ENCODE assay signal across 21 cellular contexts in genomic region chr20:9949563-9949962, GRCh38.
DNase-seq lines count a peak whose midpoint lies in the region; ATAC-seq, FAIRE-seq and TF ChIP-seq lines count a peak whose summit lies in the region.
"Had no signal": no experiment of that assay in that cellular context is flagged by ENCODE, and none has a peak within 500 bp of the region (broad histone marks: within the 10 kb centered on the region; RNA-seq: fewer than 3 reads in every experiment).

No MANE protein-coding gene starts in this region.

- H3K27ac ChIP-seq in endothelial cell of umbilical vein (ENCODE audit: insufficient read depth, low read depth, low read length) = no peak overlapping the region
- H3K27ac ChIP-seq: 22Rv1, RWPE1 had no signal

- H3K36me3 ChIP-seq in endothelial cell of umbilical vein (ENCODE audit: control insufficient read depth in 2 of 2, extremely low read depth in 1 of 2, insufficient read depth in 2 of 2, low read length in 2 of 2) = no peaks in the 10 kb centered on the region
- H3K36me3 ChIP-seq: HAP-1 had no signal

- ATAC-seq in HG03460 (IDR thresholded peaks at IDR 0.05; ENCODE audit: unreplicated experiment) = no peak

- no peak overlapping the region for H3K4me3 ChIP-seq in endothelial cell of umbilical vein (replicated peaks in 1 of 3; ENCODE audit: insufficient read depth in 1 of 3, low read depth in 1 of 3, low read length in 3 of 3)
- H3K4me3 ChIP-seq: HAP-1 had no signal

- no peaks in the 10 kb centered on the region for H3K79me2 ChIP-seq in endothelial cell of umbilical vein (ENCODE audit: control insufficient read depth, insufficient read depth, low read length)

- intact Hi-C loops in endothelial cell of umbilical vein (cut with micrococcal nuclease) = no loop called here
- intact Hi-C loops in posterior cingulate gyrus (cut with DNase I) = no loop called here

- POLR2A ChIA-PET in endothelial cell of umbilical vein (lab: Charles Lee) = no interaction called here

- no peak for TF ChIP-seq CTCF in endothelial cell of umbilical vein (IDR thresholded peaks at IDR 0.05; ENCODE audit: extremely low read depth in 1 of 2, insufficient read depth in 1 of 2, low read depth in 1 of 2, low read length in 2 of 2)

- H3K4me2 ChIP-seq in endothelial cell of umbilical vein (ENCODE audit: insufficient read depth, low read length) = no peak overlapping the region

- no peak overlapping the region for H2AFZ ChIP-seq in endothelial cell of umbilical vein (ENCODE audit: low read depth, low read length)

- dilution Hi-C loops in endothelial cell of umbilical vein (cut with MboI; ENCODE audit: extremely low pct_ligation_motif_present, low sequenced_read_pairs) = no loop called here

- H3K4me1 ChIP-seq in endothelial cell of umbilical vein (ENCODE audit: control insufficient read depth, extremely low read depth, insufficient read depth, low read length) = no peaks in the 10 kb centered on the region
- H3K4me1 ChIP-seq: HAP-1 had no signal

- no peak for TF ChIP-seq POLR2A in endothelial cell of umbilical vein (IDR thresholded peaks at IDR 0.05; ENCODE audit: low read depth, low read length)

- BruUV-seq in endothelial cell of umbilical vein (replicated peaks; lab: Mats Ljungman, UMichigan) = no TSS peak

- CTCF ChIA-PET in endothelial cell of umbilical vein (lab: Charles Lee) = interaction anchor here (1.0 to 1.5 kb wide), 2 partner anchors 10 to 141 kb away, joined by 3 to 4 read pairs; no protein-coding TSS in a partner anchor

- FAIRE-seq in endothelial cell of umbilical vein (lab: Jason Lieb, UNC) = no peak

- H3K9me3 ChIP-seq in endothelial cell of umbilical vein (replicated peaks; ENCODE audit: control insufficient read depth, insufficient read depth, low read length) = no peaks in the 10 kb centered on the region
- H3K9me3 ChIP-seq: HAP-1 had no signal

- H3K9ac ChIP-seq in endothelial cell of umbilical vein (replicated peaks; ENCODE audit: extremely low read depth, insufficient read depth, low read length) = no peak overlapping the region

- H3K27me3 ChIP-seq in endothelial cell of umbilical vein (ENCODE audit: control insufficient read depth in 2 of 2, insufficient read depth in 2 of 2, low read length in 2 of 2) = no peaks in the 10 kb centered on the region

- H3K9me1 ChIP-seq in endothelial cell of umbilical vein (replicated peaks; ENCODE audit: control insufficient read depth, extremely low read depth, insufficient read depth, low read length) = no peaks in the 10 kb centered on the region

- DNase-seq in DMS 273 (lab: John Stamatoyannopoulos, UW; ENCODE audit: unreplicated experiment) (peak; percentile 37), DMS 273 treated with DMSO at 0.1 percent for 48 hours (lab: John Stamatoyannopoulos, UW) (no peak), RPMI7951 (ENCODE audit: low read depth) (peak; percentile 23), endothelial cell of umbilical vein (ENCODE audit: low read depth, low spot score) (peak; percentile 36), renal cortical epithelial cell (ENCODE audit: low read depth) (peak; percentile 36), posterior cingulate gyrus (no peak), NCI-H2196 treated with DMSO at 0.1 percent for 48 hours (lab: John Stamatoyannopoulos, UW; ENCODE audit: unreplicated experiment) (no peak)
- DNase-seq: COR-L47, DMS153, GF-D8, Karpas-422, MM.1S, NCI-H1092, NCI-H2081, NCI-H2171 treated with DMSO at 0.1 percent for 48 hours, NCI-H748 treated with DMSO at 0.1 percent for 48 hours, OCI-M1 had no signal

- H4K20me1 ChIP-seq in endothelial cell of umbilical vein (replicated peaks; ENCODE audit: control insufficient read depth, extremely low read depth, insufficient read depth, low read length) = no peaks in the 10 kb centered on the region

TF ChIP-seq in endothelial cell of umbilical vein, 7 proteins besides CTCF, POLR2A, EP300 and RAD21:
- TF ChIP-seq MYC (IDR thresholded peaks at IDR 0.05; ENCODE audit: low read depth, low read length) = no peak
- no peak for TF ChIP-seq EZH2 (IDR thresholded peaks at IDR 0.05; ENCODE audit: borderline replicate concordance, low read depth, low read length, severe bottlenecking)
- TF ChIP-seq POLR2AphosphoS5 (IDR thresholded peaks at IDR 0.05; ENCODE audit: insufficient read depth, low read depth, low read length) = no peak
- no peak for TF ChIP-seq GATA2 (IDR thresholded peaks at IDR 0.05; ENCODE audit: insufficient read depth, insufficient read length, low read depth, low read length)
- no peak for TF ChIP-seq MAX (IDR thresholded peaks at IDR 0.05; ENCODE audit: insufficient read depth, insufficient read length)

Comparison
In these comparisons a context has a peak if more than half of its experiments do, and no peak if none do; other contexts are left out.
1. DNase-seq: peak in DMS 273 (single experiment), RPMI7951 (single experiment), endothelial cell of umbilical vein (single experiment) and renal cortical epithelial cell (single experiment); none in DMS 273 treated with DMSO at 0.1 percent for 48 hours (single experiment), posterior cingulate gyrus (0 of 10) and NCI-H2196 treated with DMSO at 0.1 percent for 48 hours (single experiment).